ENCODE assay signal across 20 cellular contexts in genomic region chr1:53126495-53126894, GRCh38. TPM values are rescaled to one million over a fixed set of nuclear protein-coding genes. Genes with fewer than 3 reads are reported as not detected.
"Had no signal": no experiment of that assay in that cellular context is flagged by ENCODE, and none has a peak within 500 bp of the region (broad histone marks: within the 10 kb centered on the region; RNA-seq: fewer than 3 reads in every experiment).

No MANE protein-coding gene starts in this region.

- H3K4me3 Mint-ChIP-seq: activated CD4-positive, alpha-beta memory T cell treated with anti-CD3 and anti-CD28 coated beads for 36 hours; activated CD4-positive, alpha-beta T cell treated with anti-CD3 and anti-CD28 coated beads for 36 hours; activated T-helper 1 cell treated with anti-CD3 and anti-CD28 coated beads, Interleukin-12 subunit alpha, Interleukin-12 subunit beta, Interleukin-2, Interleukin-4 antibody, amounts not matched to agents 30 ng/mL and 10 ng/mL and 1 ng/mL, durations not matched to agents 14 hours and 24 hours and 36 hours; naive thymus-derived CD8-positive, alpha-beta T cell; stimulated activated effector memory CD8-positive, alpha-beta T cell treated with anti-CD3 and anti-CD28 coated beads, Interleukin-12 subunit alpha, Interleukin-12 subunit beta, amount 100 ng/mL, for 72 hours had no signal

- H3K36me3 Mint-ChIP-seq: activated CD4-positive, alpha-beta memory T cell treated with anti-CD3 and anti-CD28 coated beads for 36 hours; naive thymus-derived CD8-positive, alpha-beta T cell; stimulated activated effector memory CD8-positive, alpha-beta T cell treated with anti-CD3 and anti-CD28 coated beads, Interleukin-12 subunit alpha, Interleukin-12 subunit beta, amount 100 ng/mL, for 72 hours had no signal

- ATAC-seq: activated CD4-positive, alpha-beta T cell treated with anti-CD3 and anti-CD28 coated beads for 36 hours; naive thymus-derived CD8-positive, alpha-beta T cell; pancreas; sciatic nerve had no signal

- H3K4me1 Mint-ChIP-seq: activated CD4-positive, alpha-beta T cell treated with anti-CD3 and anti-CD28 coated beads for 36 hours had no signal

- H3K4me1 ChIP-seq: colonic mucosa, pancreas had no signal

- H3K36me3 ChIP-seq: ascending aorta, colonic mucosa, neutrophil, pancreas had no signal

- H3K4me3 ChIP-seq: ascending aorta, colonic mucosa, pancreas had no signal

- H3K27ac Mint-ChIP-seq: activated CD4-positive, alpha-beta memory T cell treated with anti-CD3 and anti-CD28 coated beads for 36 hours; activated CD4-positive, alpha-beta T cell treated with anti-CD3 and anti-CD28 coated beads for 36 hours; activated T-helper 1 cell treated with anti-CD3 and anti-CD28 coated beads, Interleukin-12 subunit alpha, Interleukin-12 subunit beta, Interleukin-2, Interleukin-4 antibody, amounts not matched to agents 30 ng/mL and 10 ng/mL and 1 ng/mL, durations not matched to agents 14 hours and 24 hours and 36 hours had no signal

- H3K9me3 Mint-ChIP-seq: activated CD4-positive, alpha-beta memory T cell treated with anti-CD3 and anti-CD28 coated beads for 36 hours; activated T-helper 1 cell treated with anti-CD3 and anti-CD28 coated beads, Interleukin-12 subunit alpha, Interleukin-12 subunit beta, Interleukin-2, Interleukin-4 antibody, amounts not matched to agents 30 ng/mL and 10 ng/mL and 1 ng/mL, durations not matched to agents 14 hours and 24 hours and 36 hours; central memory CD8-positive, alpha-beta T cell; stimulated activated effector memory CD8-positive, alpha-beta T cell treated with anti-CD3 and anti-CD28 coated beads, Interleukin-12 subunit alpha, Interleukin-12 subunit beta, amount 100 ng/mL, for 72 hours had no signal

- H3K27ac ChIP-seq: colonic mucosa, neutrophil, pancreas had no signal

- H3K9me3 ChIP-seq: ascending aorta, colonic mucosa, neutrophil, pancreas had no signal

- DNase-seq: activated CD4-positive, alpha-beta memory T cell treated with anti-CD3 and anti-CD28 coated beads for 36 hours; activated CD4-positive, alpha-beta T cell treated with anti-CD3 and anti-CD28 coated beads for 36 hours; activated naive CD4-positive, alpha-beta T cell; activated T-cell treated with anti-CD3 and anti-CD28 coated beads for 4 hours; colonic mucosa; erythroblast; head of caudate nucleus; mesendoderm; naive thymus-derived CD8-positive, alpha-beta T cell; stimulated activated CD4-positive, alpha-beta T cell treated with anti-CD3 and anti-CD28 coated beads, Interleukin-4, amount 100 ng/mL, for 24 hours had no signal

- H3K27me3 Mint-ChIP-seq: activated CD4-positive, alpha-beta memory T cell treated with anti-CD3 and anti-CD28 coated beads for 36 hours; activated CD4-positive, alpha-beta T cell treated with anti-CD3 and anti-CD28 coated beads for 36 hours; central memory CD8-positive, alpha-beta T cell had no signal

- H3K27me3 ChIP-seq: ascending aorta, colonic mucosa, neutrophil, pancreas had no signal

RNA-seq across cellular contexts. Expression of gene SLC1A7, which starts 15.9 kb away (rescaled TPM):
- total RNA-seq: activated CD4-positive, alpha-beta memory T cell treated with anti-CD3 and anti-CD28 coated beads for 36 hours; activated CD4-positive, alpha-beta T cell treated with anti-CD3 and anti-CD28 coated beads for 36 hours; activated T-helper 1 cell treated with anti-CD3 and anti-CD28 coated beads, Interleukin-12 subunit alpha, Interleukin-12 subunit beta, Interleukin-2, Interleukin-4 antibody, amounts not matched to agents 30 ng/mL and 10 ng/mL and 1 ng/mL, durations not matched to agents 14 hours and 24 hours and 36 hours; ascending aorta; frontal cortex; lower leg skin; naive thymus-derived CD8-positive, alpha-beta T cell; pancreas; T-helper 2 cell treated with Interferon-gamma antibody and Interleukin-4, amounts not matched to agents 100 ng/mL and 5 ng/mL, for 36 hours had no signal
- polyA plus RNA-seq: naive thymus-derived CD8-positive, alpha-beta T cell had no signal
